In genomic region chr14:94933411-94933964, GRCh38 we compare ENCODE assay signal across 18 cellular contexts.
"Had no signal": no experiment of that assay in that cellular context is flagged by ENCODE, and none has a peak within 500 bp of the region (broad histone marks: within the 10 kb centered on the region; RNA-seq: fewer than 3 reads in every experiment).

No MANE protein-coding gene starts in this region.

- H3K9me3 ChIP-seq: left ventricle myocardium inferior, tibial artery had no signal

- H3K27me3 ChIP-seq: neural progenitor cell, tibial artery had no signal

- H3K4me2 ChIP-seq: neural progenitor cell had no signal

- DNase-seq: activated B cell treated with CpG ODN at 0.5 μM for 24 hours; activated CD4-positive, alpha-beta T cell treated with anti-CD3 and anti-CD28 coated beads for 36 hours; activated CD4-positive, alpha-beta T cell treated with anti-CD3 and anti-CD28 coated beads, Interleukin-2, amount 50 U/mL, for 48 hours; activated CD8-positive, alpha-beta memory T cell treated with anti-CD3 and anti-CD28 coated beads, Interleukin-2, amount 50 U/mL, for 48 hours; activated naive CD4-positive, alpha-beta T cell treated with Interleukin-2 at 50 U/mL for 16 hours; activated naive CD8-positive, alpha-beta T cell treated with anti-CD3 and anti-CD28 coated beads for 36 hours; activated T-cell treated with anti-CD3 and anti-CD28 coated beads, Interleukin-2, amount 50 U/mL, for 48 hours; amygdala; cerebellar nuclear complex; effector CD4-positive, alpha-beta T cell; hypothalamus; left ventricle myocardium inferior; naive thymus-derived CD8-positive, alpha-beta T cell; stimulated activated CD4-positive, alpha-beta T cell treated with anti-CD3 and anti-CD28 coated beads, Interleukin-1b, Interleukin-23, amount 100 ng/mL, for 48 hours; substantia nigra; T1000; tibial artery had no signal

- H3K27ac ChIP-seq: left ventricle myocardium inferior, neural progenitor cell, tibial artery had no signal

- H2AFZ ChIP-seq: neural progenitor cell had no signal

- H3K36me3 ChIP-seq: left ventricle myocardium inferior, neural progenitor cell, tibial artery had no signal

- H3K4me3 ChIP-seq: left ventricle myocardium inferior, neural progenitor cell, tibial artery had no signal
